Comparison of ENCODE assay signal across 10 cellular contexts in genomic region chr5:113223831-113224604, GRCh38.
"Had no signal": no experiment of that assay in that cellular context is flagged by ENCODE, and none has a peak within 500 bp of the region (broad histone marks: within the 10 kb centered on the region; RNA-seq: fewer than 3 reads in every experiment).

No MANE protein-coding gene starts in this region.

- H3K27ac ChIP-seq: neural progenitor cell had no signal

- ATAC-seq: effector memory CD8-positive, alpha-beta T cell; gastroesophageal sphincter had no signal

- H3K4me1 ChIP-seq: neural progenitor cell had no signal

- H3K36me3 ChIP-seq: gastroesophageal sphincter, neural progenitor cell, stomach had no signal

- H2AFZ ChIP-seq: neural progenitor cell had no signal

- H3K4me3 ChIP-seq: gastroesophageal sphincter, neural progenitor cell, stomach had no signal

- H3K9ac ChIP-seq: neural progenitor cell had no signal

- H3K27me3 ChIP-seq: gastroesophageal sphincter, stomach had no signal

- H3K4me2 ChIP-seq: neural progenitor cell had no signal

- DNase-seq: activated CD4-positive, alpha-beta T cell treated with anti-CD3 and anti-CD28 coated beads, Interleukin-2, amount 10 ng/mL, durations not matched to agents 7 days and 5 days; activated naive CD4-positive, alpha-beta T cell treated with Interleukin-2 at 50 U/mL for 16 hours; anterior cingulate cortex; effector memory CD8-positive, alpha-beta T cell; islet precursor cell; small intestine; stomach; SW 1271 had no signal

- H3K9me3 ChIP-seq: gastroesophageal sphincter, stomach had no signal
